1 cellular context compared by ENCODE assay signal in the genomic region with DNA sequence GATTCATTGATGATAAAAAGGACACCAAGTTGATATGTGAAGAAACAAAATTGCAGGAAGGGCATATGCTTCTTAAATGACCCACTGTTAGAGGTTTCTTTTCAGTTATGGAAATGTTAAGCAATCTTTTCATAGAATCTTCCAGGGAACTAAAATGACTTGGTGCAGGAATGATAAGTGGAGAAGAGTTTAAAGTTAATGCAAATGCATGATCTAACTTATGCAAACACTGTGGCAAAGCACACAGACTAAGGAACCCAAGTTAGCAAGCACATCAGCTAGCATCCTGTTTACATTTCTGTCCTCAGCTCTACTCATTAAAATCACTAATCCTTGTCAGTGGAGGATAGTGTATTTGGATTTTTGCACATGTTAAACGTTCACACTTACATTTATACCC.
TF ChIP-seq lines count a peak whose summit lies in the region.

No MANE protein-coding gene starts in this region.

TF ChIP-seq in GM23338, 12 proteins besides CTCF, POLR2A, EP300 and RAD21:
- TF ChIP-seq ZNF331 (CRISPR knock-in tag; IDR thresholded peaks at IDR 0.05; ENCODE audit: low read depth), result no peak
- TF ChIP-seq, protein P1, sequence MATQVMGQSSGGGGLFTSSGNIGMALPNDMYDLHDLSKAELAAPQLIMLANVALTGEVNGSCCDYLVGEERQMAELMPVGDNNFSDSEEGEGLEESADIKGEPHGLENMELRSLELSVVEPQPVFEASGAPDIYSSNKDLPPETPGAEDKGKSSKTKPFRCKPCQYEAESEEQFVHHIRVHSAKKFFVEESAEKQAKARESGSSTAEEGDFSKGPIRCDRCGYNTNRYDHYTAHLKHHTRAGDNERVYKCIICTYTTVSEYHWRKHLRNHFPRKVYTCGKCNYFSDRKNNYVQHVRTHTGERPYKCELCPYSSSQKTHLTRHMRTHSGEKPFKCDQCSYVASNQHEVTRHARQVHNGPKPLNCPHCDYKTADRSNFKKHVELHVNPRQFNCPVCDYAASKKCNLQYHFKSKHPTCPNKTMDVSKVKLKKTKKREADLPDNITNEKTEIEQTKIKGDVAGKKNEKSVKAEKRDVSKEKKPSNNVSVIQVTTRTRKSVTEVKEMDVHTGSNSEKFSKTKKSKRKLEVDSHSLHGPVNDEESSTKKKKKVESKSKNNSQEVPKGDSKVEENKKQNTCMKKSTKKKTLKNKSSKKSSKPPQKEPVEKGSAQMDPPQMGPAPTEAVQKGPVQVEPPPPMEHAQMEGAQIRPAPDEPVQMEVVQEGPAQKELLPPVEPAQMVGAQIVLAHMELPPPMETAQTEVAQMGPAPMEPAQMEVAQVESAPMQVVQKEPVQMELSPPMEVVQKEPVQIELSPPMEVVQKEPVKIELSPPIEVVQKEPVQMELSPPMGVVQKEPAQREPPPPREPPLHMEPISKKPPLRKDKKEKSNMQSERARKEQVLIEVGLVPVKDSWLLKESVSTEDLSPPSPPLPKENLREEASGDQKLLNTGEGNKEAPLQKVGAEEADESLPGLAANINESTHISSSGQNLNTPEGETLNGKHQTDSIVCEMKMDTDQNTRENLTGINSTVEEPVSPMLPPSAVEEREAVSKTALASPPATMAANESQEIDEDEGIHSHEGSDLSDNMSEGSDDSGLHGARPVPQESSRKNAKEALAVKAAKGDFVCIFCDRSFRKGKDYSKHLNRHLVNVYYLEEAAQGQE (IDR thresholded peaks at IDR 0.05; ENCODE audit: unreplicated experiment), result no peak
